1 cellular context compared by ENCODE assay signal in the genomic region with DNA sequence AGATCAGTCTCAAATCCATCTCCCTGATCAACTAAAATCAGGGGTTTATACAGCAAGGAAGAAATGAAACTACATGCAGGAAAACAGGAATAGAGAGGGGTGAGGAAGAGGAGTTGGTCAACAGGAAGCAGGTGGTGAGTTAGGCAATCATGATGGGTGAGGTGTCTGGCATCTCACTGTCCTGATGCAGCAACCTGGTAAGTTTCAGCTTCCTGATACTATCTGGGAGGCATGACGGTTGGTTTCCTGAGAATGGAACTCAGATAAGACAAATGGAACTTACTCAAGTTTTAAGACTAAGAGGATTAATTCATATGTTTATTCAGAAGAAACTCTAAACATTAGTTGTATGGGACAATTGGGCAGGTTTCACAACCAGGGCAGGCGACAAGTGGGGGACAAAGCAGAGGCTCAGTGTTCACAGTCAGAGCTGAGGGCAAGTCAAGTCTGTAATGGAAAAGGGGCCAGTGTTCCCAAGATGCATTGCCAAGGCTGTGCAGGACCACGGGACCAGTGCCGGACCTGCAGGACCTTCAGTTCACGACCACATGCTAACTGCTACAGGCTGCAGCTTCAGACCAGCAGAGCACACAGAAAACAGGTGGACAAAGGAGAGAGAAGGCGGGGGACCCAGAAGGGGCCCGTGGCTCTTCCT.
TF ChIP-seq lines count a peak whose summit lies in the region.

No MANE protein-coding gene starts in this region.

TF ChIP-seq in HepG2, 621 proteins besides CTCF, POLR2A, EP300 and RAD21 (continued from another document and continues in another):
- TF ChIP-seq, protein P1, sequence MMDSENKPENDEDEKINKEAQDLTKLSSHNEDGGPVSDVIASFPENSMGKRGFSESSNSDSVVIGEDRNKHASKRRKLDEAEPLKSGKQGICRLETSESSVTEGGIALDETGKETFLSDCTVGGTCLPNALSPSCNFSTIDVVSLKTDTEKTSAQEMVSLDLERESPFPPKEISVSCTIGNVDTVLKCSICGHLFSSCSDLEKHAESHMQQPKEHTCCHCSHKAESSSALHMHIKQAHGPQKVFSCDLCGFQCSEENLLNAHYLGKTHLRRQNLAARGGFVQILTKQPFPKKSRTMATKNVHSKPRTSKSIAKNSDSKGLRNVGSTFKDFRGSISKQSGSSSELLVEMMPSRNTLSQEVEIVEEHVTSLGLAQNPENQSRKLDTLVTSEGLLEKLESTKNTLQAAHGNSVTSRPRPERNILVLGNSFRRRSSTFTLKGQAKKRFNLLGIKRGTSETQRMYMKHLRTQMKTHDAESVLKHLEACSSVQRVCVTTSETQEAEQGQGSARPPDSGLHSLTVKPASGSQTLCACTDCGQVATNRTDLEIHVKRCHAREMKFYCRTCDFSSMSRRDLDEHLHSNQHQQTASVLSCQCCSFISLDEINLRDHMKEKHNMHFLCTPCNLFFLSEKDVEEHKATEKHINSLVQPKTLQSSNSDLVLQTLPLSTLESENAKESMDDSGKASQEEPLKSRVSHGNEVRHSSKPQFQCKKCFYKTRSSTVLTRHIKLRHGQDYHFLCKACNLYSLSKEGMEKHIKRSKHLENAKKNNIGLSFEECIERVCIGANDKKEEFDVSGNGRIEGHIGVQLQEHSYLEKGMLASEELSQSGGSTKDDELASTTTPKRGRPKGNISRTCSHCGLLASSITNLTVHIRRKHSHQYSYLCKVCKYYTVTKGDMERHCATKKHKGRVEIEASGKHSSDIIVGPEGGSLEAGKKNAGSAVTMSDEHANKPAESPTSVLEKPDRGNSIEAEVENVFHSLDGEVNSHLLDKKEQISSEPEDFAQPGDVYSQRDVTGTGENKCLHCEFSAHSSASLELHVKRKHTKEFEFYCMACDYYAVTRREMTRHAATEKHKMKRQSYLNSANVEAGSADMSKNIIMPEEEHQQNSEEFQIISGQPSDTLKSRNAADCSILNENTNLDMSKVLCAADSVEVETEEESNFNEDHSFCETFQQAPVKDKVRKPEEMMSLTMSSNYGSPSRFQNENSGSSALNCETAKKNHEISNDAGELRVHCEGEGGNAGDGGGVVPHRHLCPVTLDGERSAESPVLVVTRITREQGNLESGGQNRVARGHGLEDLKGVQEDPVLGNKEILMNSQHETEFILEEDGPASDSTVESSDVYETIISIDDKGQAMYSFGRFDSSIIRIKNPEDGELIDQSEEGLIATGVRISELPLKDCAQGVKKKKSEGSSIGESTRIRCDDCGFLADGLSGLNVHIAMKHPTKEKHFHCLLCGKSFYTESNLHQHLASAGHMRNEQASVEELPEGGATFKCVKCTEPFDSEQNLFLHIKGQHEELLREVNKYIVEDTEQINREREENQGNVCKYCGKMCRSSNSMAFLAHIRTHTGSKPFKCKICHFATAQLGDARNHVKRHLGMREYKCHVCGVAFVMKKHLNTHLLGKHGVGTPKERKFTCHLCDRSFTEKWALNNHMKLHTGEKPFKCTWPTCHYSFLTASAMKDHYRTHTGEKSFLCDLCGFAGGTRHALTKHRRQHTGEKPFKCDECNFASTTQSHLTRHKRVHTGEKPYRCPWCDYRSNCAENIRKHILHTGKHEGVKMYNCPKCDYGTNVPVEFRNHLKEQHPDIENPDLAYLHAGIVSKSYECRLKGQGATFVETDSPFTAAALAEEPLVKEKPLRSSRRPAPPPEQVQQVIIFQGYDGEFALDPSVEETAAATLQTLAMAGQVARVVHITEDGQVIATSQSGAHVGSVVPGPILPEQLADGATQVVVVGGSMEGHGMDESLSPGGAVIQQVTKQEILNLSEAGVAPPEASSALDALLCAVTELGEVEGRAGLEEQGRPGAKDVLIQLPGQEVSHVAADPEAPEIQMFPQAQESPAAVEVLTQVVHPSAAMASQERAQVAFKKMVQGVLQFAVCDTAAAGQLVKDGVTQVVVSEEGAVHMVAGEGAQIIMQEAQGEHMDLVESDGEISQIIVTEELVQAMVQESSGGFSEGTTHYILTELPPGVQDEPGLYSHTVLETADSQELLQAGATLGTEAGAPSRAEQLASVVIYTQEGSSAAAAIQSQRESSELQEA (CRISPR knock-in tag; IDR thresholded peaks at IDR 0.05; ENCODE audit: not compliant biosample characterization) = no peak
- TF ChIP-seq SUZ12 (IDR thresholded peaks at IDR 0.05; ENCODE audit: low read depth, low read length) (no peak), ZNF547 (CRISPR knock-in tag; IDR thresholded peaks at IDR 0.05) (no peak), HDAC1 (CRISPR knock-in tag; IDR thresholded peaks at IDR 0.05) (no peak), ZFYVE20 (CRISPR knock-in tag; IDR thresholded peaks at IDR 0.05; ENCODE audit: borderline replicate concordance, low read depth) (no peak), HOXA9 (CRISPR knock-in tag; IDR thresholded peaks at IDR 0.05; ENCODE audit: borderline replicate concordance) (no peak), XBP1 (CRISPR knock-in tag; IDR thresholded peaks at IDR 0.05) (no peak), ZNF225 (CRISPR knock-in tag; IDR thresholded peaks at IDR 0.05) (no peak), NFYC (CRISPR knock-in tag; IDR thresholded peaks at IDR 0.05) (no peak), TOE1 (CRISPR knock-in tag; IDR thresholded peaks at IDR 0.05) (no peak), KLF13 (CRISPR knock-in tag; IDR thresholded peaks at IDR 0.05) (no peak), TEAD2 (CRISPR knock-in tag; IDR thresholded peaks at IDR 0.05) (no peak), SP1 (IDR thresholded peaks at IDR 0.05) (no peak), SP1 (CRISPR knock-in tag; IDR thresholded peaks at IDR 0.05) (no peak)
- TF ChIP-seq, protein P2, sequence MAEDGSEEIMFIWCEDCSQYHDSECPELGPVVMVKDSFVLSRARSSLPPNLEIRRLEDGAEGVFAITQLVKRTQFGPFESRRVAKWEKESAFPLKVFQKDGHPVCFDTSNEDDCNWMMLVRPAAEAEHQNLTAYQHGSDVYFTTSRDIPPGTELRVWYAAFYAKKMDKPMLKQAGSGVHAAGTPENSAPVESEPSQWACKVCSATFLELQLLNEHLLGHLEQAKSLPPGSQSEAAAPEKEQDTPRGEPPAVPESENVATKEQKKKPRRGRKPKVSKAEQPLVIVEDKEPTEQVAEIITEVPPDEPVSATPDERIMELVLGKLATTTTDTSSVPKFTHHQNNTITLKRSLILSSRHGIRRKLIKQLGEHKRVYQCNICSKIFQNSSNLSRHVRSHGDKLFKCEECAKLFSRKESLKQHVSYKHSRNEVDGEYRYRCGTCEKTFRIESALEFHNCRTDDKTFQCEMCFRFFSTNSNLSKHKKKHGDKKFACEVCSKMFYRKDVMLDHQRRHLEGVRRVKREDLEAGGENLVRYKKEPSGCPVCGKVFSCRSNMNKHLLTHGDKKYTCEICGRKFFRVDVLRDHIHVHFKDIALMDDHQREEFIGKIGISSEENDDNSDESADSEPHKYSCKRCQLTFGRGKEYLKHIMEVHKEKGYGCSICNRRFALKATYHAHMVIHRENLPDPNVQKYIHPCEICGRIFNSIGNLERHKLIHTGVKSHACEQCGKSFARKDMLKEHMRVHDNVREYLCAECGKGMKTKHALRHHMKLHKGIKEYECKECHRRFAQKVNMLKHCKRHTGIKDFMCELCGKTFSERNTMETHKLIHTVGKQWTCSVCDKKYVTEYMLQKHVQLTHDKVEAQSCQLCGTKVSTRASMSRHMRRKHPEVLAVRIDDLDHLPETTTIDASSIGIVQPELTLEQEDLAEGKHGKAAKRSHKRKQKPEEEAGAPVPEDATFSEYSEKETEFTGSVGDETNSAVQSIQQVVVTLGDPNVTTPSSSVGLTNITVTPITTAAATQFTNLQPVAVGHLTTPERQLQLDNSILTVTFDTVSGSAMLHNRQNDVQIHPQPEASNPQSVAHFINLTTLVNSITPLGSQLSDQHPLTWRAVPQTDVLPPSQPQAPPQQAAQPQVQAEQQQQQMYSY (CRISPR knock-in tag; IDR thresholded peaks at IDR 0.05) = no peak
- TF ChIP-seq, protein P3, sequence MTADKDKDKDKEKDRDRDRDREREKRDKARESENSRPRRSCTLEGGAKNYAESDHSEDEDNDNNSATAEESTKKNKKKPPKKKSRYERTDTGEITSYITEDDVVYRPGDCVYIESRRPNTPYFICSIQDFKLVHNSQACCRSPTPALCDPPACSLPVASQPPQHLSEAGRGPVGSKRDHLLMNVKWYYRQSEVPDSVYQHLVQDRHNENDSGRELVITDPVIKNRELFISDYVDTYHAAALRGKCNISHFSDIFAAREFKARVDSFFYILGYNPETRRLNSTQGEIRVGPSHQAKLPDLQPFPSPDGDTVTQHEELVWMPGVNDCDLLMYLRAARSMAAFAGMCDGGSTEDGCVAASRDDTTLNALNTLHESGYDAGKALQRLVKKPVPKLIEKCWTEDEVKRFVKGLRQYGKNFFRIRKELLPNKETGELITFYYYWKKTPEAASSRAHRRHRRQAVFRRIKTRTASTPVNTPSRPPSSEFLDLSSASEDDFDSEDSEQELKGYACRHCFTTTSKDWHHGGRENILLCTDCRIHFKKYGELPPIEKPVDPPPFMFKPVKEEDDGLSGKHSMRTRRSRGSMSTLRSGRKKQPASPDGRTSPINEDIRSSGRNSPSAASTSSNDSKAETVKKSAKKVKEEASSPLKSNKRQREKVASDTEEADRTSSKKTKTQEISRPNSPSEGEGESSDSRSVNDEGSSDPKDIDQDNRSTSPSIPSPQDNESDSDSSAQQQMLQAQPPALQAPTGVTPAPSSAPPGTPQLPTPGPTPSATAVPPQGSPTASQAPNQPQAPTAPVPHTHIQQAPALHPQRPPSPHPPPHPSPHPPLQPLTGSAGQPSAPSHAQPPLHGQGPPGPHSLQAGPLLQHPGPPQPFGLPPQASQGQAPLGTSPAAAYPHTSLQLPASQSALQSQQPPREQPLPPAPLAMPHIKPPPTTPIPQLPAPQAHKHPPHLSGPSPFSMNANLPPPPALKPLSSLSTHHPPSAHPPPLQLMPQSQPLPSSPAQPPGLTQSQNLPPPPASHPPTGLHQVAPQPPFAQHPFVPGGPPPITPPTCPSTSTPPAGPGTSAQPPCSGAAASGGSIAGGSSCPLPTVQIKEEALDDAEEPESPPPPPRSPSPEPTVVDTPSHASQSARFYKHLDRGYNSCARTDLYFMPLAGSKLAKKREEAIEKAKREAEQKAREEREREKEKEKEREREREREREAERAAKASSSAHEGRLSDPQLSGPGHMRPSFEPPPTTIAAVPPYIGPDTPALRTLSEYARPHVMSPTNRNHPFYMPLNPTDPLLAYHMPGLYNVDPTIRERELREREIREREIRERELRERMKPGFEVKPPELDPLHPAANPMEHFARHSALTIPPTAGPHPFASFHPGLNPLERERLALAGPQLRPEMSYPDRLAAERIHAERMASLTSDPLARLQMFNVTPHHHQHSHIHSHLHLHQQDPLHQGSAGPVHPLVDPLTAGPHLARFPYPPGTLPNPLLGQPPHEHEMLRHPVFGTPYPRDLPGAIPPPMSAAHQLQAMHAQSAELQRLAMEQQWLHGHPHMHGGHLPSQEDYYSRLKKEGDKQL (CRISPR knock-in tag; IDR thresholded peaks at IDR 0.05; ENCODE audit: low read depth) = no peak
- TF ChIP-seq, protein P4, sequence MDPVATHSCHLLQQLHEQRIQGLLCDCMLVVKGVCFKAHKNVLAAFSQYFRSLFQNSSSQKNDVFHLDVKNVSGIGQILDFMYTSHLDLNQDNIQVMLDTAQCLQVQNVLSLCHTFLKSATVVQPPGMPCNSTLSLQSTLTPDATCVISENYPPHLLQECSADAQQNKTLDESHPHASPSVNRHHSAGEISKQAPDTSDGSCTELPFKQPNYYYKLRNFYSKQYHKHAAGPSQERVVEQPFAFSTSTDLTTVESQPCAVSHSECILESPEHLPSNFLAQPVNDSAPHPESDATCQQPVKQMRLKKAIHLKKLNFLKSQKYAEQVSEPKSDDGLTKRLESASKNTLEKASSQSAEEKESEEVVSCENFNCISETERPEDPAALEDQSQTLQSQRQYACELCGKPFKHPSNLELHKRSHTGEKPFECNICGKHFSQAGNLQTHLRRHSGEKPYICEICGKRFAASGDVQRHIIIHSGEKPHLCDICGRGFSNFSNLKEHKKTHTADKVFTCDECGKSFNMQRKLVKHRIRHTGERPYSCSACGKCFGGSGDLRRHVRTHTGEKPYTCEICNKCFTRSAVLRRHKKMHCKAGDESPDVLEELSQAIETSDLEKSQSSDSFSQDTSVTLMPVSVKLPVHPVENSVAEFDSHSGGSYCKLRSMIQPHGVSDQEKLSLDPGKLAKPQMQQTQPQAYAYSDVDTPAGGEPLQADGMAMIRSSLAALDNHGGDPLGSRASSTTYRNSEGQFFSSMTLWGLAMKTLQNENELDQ (CRISPR knock-in tag; IDR thresholded peaks at IDR 0.05; ENCODE audit: borderline replicate concordance) = no peak
- TF ChIP-seq, protein P5, sequence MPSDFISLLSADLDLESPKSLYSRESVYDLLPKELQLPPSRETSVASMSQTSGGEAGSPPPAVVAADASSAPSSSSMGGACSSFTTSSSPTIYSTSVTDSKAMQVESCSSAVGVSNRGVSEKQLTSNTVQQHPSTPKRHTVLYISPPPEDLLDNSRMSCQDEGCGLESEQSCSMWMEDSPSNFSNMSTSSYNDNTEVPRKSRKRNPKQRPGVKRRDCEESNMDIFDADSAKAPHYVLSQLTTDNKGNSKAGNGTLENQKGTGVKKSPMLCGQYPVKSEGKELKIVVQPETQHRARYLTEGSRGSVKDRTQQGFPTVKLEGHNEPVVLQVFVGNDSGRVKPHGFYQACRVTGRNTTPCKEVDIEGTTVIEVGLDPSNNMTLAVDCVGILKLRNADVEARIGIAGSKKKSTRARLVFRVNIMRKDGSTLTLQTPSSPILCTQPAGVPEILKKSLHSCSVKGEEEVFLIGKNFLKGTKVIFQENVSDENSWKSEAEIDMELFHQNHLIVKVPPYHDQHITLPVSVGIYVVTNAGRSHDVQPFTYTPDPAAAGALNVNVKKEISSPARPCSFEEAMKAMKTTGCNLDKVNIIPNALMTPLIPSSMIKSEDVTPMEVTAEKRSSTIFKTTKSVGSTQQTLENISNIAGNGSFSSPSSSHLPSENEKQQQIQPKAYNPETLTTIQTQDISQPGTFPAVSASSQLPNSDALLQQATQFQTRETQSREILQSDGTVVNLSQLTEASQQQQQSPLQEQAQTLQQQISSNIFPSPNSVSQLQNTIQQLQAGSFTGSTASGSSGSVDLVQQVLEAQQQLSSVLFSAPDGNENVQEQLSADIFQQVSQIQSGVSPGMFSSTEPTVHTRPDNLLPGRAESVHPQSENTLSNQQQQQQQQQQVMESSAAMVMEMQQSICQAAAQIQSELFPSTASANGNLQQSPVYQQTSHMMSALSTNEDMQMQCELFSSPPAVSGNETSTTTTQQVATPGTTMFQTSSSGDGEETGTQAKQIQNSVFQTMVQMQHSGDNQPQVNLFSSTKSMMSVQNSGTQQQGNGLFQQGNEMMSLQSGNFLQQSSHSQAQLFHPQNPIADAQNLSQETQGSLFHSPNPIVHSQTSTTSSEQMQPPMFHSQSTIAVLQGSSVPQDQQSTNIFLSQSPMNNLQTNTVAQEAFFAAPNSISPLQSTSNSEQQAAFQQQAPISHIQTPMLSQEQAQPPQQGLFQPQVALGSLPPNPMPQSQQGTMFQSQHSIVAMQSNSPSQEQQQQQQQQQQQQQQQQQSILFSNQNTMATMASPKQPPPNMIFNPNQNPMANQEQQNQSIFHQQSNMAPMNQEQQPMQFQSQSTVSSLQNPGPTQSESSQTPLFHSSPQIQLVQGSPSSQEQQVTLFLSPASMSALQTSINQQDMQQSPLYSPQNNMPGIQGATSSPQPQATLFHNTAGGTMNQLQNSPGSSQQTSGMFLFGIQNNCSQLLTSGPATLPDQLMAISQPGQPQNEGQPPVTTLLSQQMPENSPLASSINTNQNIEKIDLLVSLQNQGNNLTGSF (CRISPR knock-in tag; IDR thresholded peaks at IDR 0.05) = no peak
- TF ChIP-seq, protein P6, sequence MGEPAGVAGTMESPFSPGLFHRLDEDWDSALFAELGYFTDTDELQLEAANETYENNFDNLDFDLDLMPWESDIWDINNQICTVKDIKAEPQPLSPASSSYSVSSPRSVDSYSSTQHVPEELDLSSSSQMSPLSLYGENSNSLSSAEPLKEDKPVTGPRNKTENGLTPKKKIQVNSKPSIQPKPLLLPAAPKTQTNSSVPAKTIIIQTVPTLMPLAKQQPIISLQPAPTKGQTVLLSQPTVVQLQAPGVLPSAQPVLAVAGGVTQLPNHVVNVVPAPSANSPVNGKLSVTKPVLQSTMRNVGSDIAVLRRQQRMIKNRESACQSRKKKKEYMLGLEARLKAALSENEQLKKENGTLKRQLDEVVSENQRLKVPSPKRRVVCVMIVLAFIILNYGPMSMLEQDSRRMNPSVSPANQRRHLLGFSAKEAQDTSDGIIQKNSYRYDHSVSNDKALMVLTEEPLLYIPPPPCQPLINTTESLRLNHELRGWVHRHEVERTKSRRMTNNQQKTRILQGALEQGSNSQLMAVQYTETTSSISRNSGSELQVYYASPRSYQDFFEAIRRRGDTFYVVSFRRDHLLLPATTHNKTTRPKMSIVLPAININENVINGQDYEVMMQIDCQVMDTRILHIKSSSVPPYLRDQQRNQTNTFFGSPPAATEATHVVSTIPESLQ (CRISPR knock-in tag; conservative IDR thresholded peaks at IDR 0.05) = no peak
